17 cellular contexts compared by ENCODE assay signal in the genomic region with DNA sequence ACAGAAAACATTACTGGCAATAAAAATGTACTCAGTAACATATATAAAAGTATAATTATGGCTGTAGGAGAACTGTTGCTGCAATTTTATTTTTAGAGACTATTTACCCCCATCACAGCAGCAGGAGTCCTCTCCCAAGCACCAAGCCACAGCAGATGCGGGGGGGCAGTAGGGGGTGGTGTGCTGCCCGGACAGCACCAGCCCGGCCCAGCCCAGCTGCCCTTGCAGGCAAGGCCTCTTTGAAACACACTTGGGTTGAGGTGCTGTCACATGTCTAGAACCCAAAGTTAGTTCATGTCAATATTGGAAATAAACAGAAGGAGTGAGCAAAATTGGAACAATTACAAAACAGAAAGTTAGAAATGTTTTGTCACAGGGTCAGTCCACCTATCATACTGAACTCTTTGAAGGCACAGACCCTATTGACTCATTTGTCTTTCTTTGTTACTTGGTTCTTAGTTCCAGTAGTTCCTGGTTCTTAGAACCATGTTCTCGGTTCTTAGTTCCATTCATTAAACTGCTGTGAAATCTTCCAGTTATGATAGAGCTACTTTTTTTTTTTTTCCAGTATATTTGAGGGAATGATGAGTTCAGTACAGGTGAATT.
"Had no signal": no experiment of that assay in that cellular context is flagged by ENCODE, and none has a peak within 500 bp of the region (broad histone marks: within the 10 kb centered on the region; RNA-seq: fewer than 3 reads in every experiment).

No MANE protein-coding gene starts in this region.

- ATAC-seq: esophagus mucosa, left ventricle myocardium superior, natural killer cell had no signal

- H3K27me3 Mint-ChIP-seq: activated naive CD4-positive, alpha-beta T cell treated with anti-CD3 and anti-CD28 coated beads, Interleukin-2, amount 50 U/mL, for 24 hours; progenitor cell of endocrine pancreas; stimulated activated naive CD8-positive, alpha-beta T cell treated with anti-CD3 and anti-CD28 coated beads, Interleukin-15, Interleukin-2, amounts not matched to agents 100 ng/mL and 50 ng/mL, for 24 hours had no signal

- DNase-seq: activated effector memory CD4-positive, alpha-beta T cell treated with Interleukin-2 at 50 U/mL for 16 hours; activated T-cell treated with anti-CD3 and anti-CD28 coated beads, Interleukin-2, amount 50 U/mL, for 1 hour; central memory CD4-positive, alpha-beta T cell; effector memory CD4-positive, alpha-beta T cell; glutamatergic neuron; left ventricle myocardium superior; mammary epithelial cell; natural killer cell; retina; SK-N-SH; spleen; stimulated activated CD4-positive, alpha-beta T cell treated with anti-CD3 and anti-CD28 coated beads, Interleukin-4, amount 100 ng/mL, for 1 hour had no signal

- H3K27ac Mint-ChIP-seq: activated naive CD4-positive, alpha-beta T cell treated with anti-CD3 and anti-CD28 coated beads, Interleukin-2, amount 50 U/mL, for 24 hours; mesothelial cell of epicardium; progenitor cell of endocrine pancreas; stimulated activated naive CD8-positive, alpha-beta T cell treated with anti-CD3 and anti-CD28 coated beads, Interleukin-15, Interleukin-2, amounts not matched to agents 100 ng/mL and 50 ng/mL, for 24 hours had no signal

- H3K4me1 Mint-ChIP-seq: activated naive CD4-positive, alpha-beta T cell treated with anti-CD3 and anti-CD28 coated beads, Interleukin-2, amount 50 U/mL, for 24 hours; mesothelial cell of epicardium; natural killer cell had no signal

- H3K9me3 Mint-ChIP-seq: activated naive CD4-positive, alpha-beta T cell treated with anti-CD3 and anti-CD28 coated beads, Interleukin-2, amount 50 U/mL, for 24 hours; mesothelial cell of epicardium; natural killer cell; stimulated activated naive CD8-positive, alpha-beta T cell treated with anti-CD3 and anti-CD28 coated beads, Interleukin-15, Interleukin-2, amounts not matched to agents 100 ng/mL and 50 ng/mL, for 24 hours had no signal

- H3K4me3 Mint-ChIP-seq: activated naive CD4-positive, alpha-beta T cell treated with anti-CD3 and anti-CD28 coated beads, Interleukin-2, amount 50 U/mL, for 24 hours; mesothelial cell of epicardium; natural killer cell; stimulated activated naive CD8-positive, alpha-beta T cell treated with anti-CD3 and anti-CD28 coated beads, Interleukin-15, Interleukin-2, amounts not matched to agents 100 ng/mL and 50 ng/mL, for 24 hours had no signal
